Comparison of ENCODE assay signal across 8 cellular contexts in the genomic region with DNA sequence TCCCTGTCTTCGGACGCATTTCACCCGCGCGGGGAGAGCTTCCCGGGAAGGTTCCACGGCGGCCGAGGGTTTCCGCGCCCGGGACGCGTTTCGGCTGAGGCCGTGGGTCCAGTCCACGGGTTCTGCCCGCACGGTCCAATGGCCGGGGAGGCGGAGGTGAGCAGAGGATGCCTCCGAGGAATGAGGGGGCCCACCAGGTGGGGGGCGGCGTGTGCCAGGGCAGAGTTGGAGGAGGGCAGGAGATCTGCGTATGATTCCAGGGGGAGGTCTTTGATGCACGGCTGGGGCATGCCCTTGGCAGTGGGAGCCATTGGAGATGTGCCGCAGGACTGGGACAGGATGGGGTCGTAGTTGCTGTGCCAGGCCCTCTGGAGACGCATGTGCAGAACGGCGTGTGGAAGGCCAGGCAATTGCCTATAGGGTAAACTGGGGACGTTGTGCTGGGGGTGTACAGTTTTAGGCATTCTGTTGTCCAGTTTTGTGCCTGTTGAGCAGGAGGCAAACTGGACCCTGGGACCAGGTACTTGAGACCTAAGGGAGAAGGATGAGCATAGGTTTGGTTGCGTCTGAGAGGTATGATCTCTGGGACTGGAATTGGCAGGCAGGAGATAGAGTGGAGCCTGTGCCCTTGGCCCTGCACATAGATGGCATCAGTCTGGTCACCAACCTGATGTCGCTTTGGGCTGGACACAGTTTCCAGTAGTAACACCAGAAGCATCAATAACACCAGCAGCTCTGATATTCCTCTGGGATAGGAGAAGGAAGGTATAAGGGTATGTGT. TPM values are rescaled to one million over a fixed set of nuclear protein-coding genes. Genes with fewer than 3 reads are reported as not detected.
DNase-seq lines count a peak whose midpoint lies in the region; ATAC-seq and TF ChIP-seq lines count a peak whose summit lies in the region.

No MANE protein-coding gene starts in this region.

- H3K27ac ChIP-seq in CD4-positive, CD25-positive, alpha-beta regulatory T cell (ENCODE audit: insufficient read depth, low read length, poor library complexity, severe bottlenecking): peak overlapping the region; percentile 88
- peak overlapping the region; percentile 88 for H3K27ac ChIP-seq in osteoblast (ENCODE audit: low read depth, low read length)

- POLR2A ChIA-PET in activated CD4-positive, alpha-beta memory T cell treated with anti-CD3 and anti-CD28 coated beads for 36 hours (lab: Charles Lee): interaction anchor here (0.6 to 1.2 kb wide), 9 partner anchors 9 to 167 kb away, joined by 3 to 4 read pairs (median 3); a partner anchor contains a TSS

- no peaks in the 10 kb centered on the region for H3K9me3 ChIP-seq in CD4-positive, CD25-positive, alpha-beta regulatory T cell (ENCODE audit: control insufficient read depth in 2 of 2, low read length in 2 of 2)
- no peaks in the 10 kb centered on the region for H3K9me3 ChIP-seq in osteoblast (ENCODE audit: low read depth, low read length)

- H3K36me3 ChIP-seq in CD4-positive, CD25-positive, alpha-beta regulatory T cell (ENCODE audit: control insufficient read depth, insufficient read depth, low read length): no peaks in the 10 kb centered on the region
- H3K36me3 ChIP-seq in osteoblast (ENCODE audit: insufficient read depth, low read length): no peaks in the 10 kb centered on the region

- H3K4me1 ChIP-seq in CD4-positive, CD25-positive, alpha-beta regulatory T cell (ENCODE audit: control insufficient read depth, insufficient read depth, low read length, poor library complexity, severe bottlenecking): peaks cover 17% of the 10 kb centered on the region
- H3K4me1 ChIP-seq in osteoblast (ENCODE audit: insufficient read depth, low read length): peaks cover 17% of the 10 kb centered on the region

- H3K79me2 ChIP-seq in osteoblast (ENCODE audit: insufficient read depth, low read length): peaks cover 39% of the 10 kb centered on the region

- TF ChIP-seq CTCF in fibroblast of villous mesenchyme (IDR thresholded peaks at IDR 0.05; ENCODE audit: insufficient read depth, low read depth, low read length) (no peak), osteoblast (IDR thresholded peaks at IDR 0.05; ENCODE audit: extremely low read depth, low read depth, low read length) (no peak)

- ATAC-seq in CD4-positive, CD25-positive, alpha-beta regulatory T cell (ENCODE audit: low read depth in 2 of 2): no peak
- ATAC-seq in GM19395 (IDR thresholded peaks at IDR 0.05; ENCODE audit: unreplicated experiment) (peak; percentile 19), HG03039 (IDR thresholded peaks at IDR 0.05; ENCODE audit: unreplicated experiment) (no peak)

- H3K27me3 ChIP-seq in CD4-positive, CD25-positive, alpha-beta regulatory T cell (ENCODE audit: control insufficient read depth, insufficient read depth, low read length): no peaks in the 10 kb centered on the region
- H3K27me3 ChIP-seq in osteoblast (ENCODE audit: insufficient read depth, low read length): no peaks in the 10 kb centered on the region

- CTCF ChIA-PET in activated CD4-positive, alpha-beta memory T cell treated with anti-CD3 and anti-CD28 coated beads for 36 hours (lab: Charles Lee): interaction anchor here (0.7 to 1.0 kb wide), 4 partner anchors 17 to 111 kb away, joined by 3 read pairs; a partner anchor contains a TSS

- H3K4me2 ChIP-seq in osteoblast (ENCODE audit: insufficient read depth, low read length): peak overlapping the region; percentile 92

- H4K20me1 ChIP-seq in osteoblast (ENCODE audit: insufficient read depth, low read length): peaks cover 9% of the 10 kb centered on the region

- H3K27me3 Mint-ChIP-seq in CD4-positive, CD25-positive, alpha-beta regulatory T cell: no peaks in the 10 kb centered on the region
- H3K27me3 Mint-ChIP-seq in activated CD4-positive, alpha-beta memory T cell treated with anti-CD3 and anti-CD28 coated beads for 36 hours: no peaks in the 10 kb centered on the region

- H3K27ac Mint-ChIP-seq in CD4-positive, CD25-positive, alpha-beta regulatory T cell: peak overlapping the region in 1 of 3 donors; percentile 91
- H3K27ac Mint-ChIP-seq in activated CD4-positive, alpha-beta memory T cell treated with anti-CD3 and anti-CD28 coated beads for 36 hours: no peak overlapping the region

- intact Hi-C loops in activated CD4-positive, alpha-beta memory T cell treated with anti-CD3 and anti-CD28 coated beads for 36 hours (cut with micrococcal nuclease): loop anchor here (5.0 to 10.0 kb wide), 4 partner anchors 33 to 494 kb away; a partner anchor contains a TSS

- peak overlapping the region; percentile 95 to 99 (median 97) for H3K4me3 Mint-ChIP-seq in CD4-positive, CD25-positive, alpha-beta regulatory T cell
- peak overlapping the region; percentile 83 for H3K4me3 Mint-ChIP-seq in activated CD4-positive, alpha-beta memory T cell treated with anti-CD3 and anti-CD28 coated beads for 36 hours

- peaks cover 11 to 35% (median 17%) of the 10 kb centered on the region in 4 donors for H3K4me1 Mint-ChIP-seq in CD4-positive, CD25-positive, alpha-beta regulatory T cell
- H3K4me1 Mint-ChIP-seq in activated CD4-positive, alpha-beta memory T cell treated with anti-CD3 and anti-CD28 coated beads for 36 hours (ENCODE audit: low read depth): peaks cover 26% of the 10 kb centered on the region

- H3K9me3 Mint-ChIP-seq in CD4-positive, CD25-positive, alpha-beta regulatory T cell: no peaks in the 10 kb centered on the region
- no peaks in the 10 kb centered on the region for H3K9me3 Mint-ChIP-seq in activated CD4-positive, alpha-beta memory T cell treated with anti-CD3 and anti-CD28 coated beads for 36 hours

- H2AFZ ChIP-seq in osteoblast (ENCODE audit: low read length): peak overlapping the region; percentile 94

- no peak for DNase-seq in CD4-positive, CD25-positive, alpha-beta regulatory T cell
- DNase-seq in M059J (ENCODE audit: low read depth) (peak; percentile 40), fibroblast of villous mesenchyme (ENCODE audit: low read depth) (no peak), osteoblast (ENCODE audit: insufficient read length, low spot score, missing footprints) (peak; percentile 87), putamen (ENCODE audit: low spot score) (no peak)
- DNase-seq in activated CD4-positive, alpha-beta memory T cell treated with anti-CD3 and anti-CD28 coated beads for 36 hours: peak; percentile 46

- H3K36me3 Mint-ChIP-seq in CD4-positive, CD25-positive, alpha-beta regulatory T cell: no peaks in the 10 kb centered on the region
- H3K36me3 Mint-ChIP-seq in activated CD4-positive, alpha-beta memory T cell treated with anti-CD3 and anti-CD28 coated beads for 36 hours: peaks cover 3% of the 10 kb centered on the region

- peak overlapping the region; percentile 26 for H3K4me3 ChIP-seq in CD4-positive, CD25-positive, alpha-beta regulatory T cell (ENCODE audit: low read depth, low read length)
- H3K4me3 ChIP-seq in fibroblast of villous mesenchyme (ENCODE audit: low read depth, low read length) (peak overlapping the region; percentile 93), osteoblast (ENCODE audit: insufficient read depth, low read length) (peak overlapping the region; percentile 96)

RNA-seq across cellular contexts. Expression of a gene that starts 0.8 kb away (rescaled TPM):
- 1.7 TPM for total RNA-seq in CD4-positive, CD25-positive, alpha-beta regulatory T cell
- 1 to 10 TPM; 5.4 to 8.8 (median 5.8) TPM for polyA plus RNA-seq in CD4-positive, CD25-positive, alpha-beta regulatory T cell
- 11.6 and 14.2 TPM in 2 replicates for total RNA-seq in M059J (2014; rRNA removed; shearing (Covaris generic))
- 10 to 100 TPM in 1 of 2 experiments, 1 to 10 TPM in 1; 8.3 to 10.7 TPM for total RNA-seq in activated CD4-positive, alpha-beta memory T cell treated with anti-CD3 and anti-CD28 coated beads for 36 hours
- 18.4 and 26.3 TPM in 2 replicates for total RNA-seq in fibroblast of villous mesenchyme
- total RNA-seq in osteoblast: 20.6 and 25.7 TPM in 2 replicates

RNA-seq across cellular contexts. Expression of a gene that starts 13.7 kb away (rescaled TPM):
- 0.39 TPM for total RNA-seq in CD4-positive, CD25-positive, alpha-beta regulatory T cell
- polyA plus RNA-seq in CD4-positive, CD25-positive, alpha-beta regulatory T cell: not detected
- not detected in 2 replicates for total RNA-seq in M059J (2014; rRNA removed; shearing (Covaris generic))
- total RNA-seq in activated CD4-positive, alpha-beta memory T cell treated with anti-CD3 and anti-CD28 coated beads for 36 hours: under 1 TPM; 0.21 to 0.31 TPM
- total RNA-seq in fibroblast of villous mesenchyme (under 0.01 TPM in 1 of 2 replicates, not detected in the other), osteoblast (not detected in 2 replicates)

RNA-seq across cellular contexts. Expression of a gene that starts 22.1 kb away (rescaled TPM):
- 747 TPM for total RNA-seq in CD4-positive, CD25-positive, alpha-beta regulatory T cell
- 1,000 to 10,000 TPM in 3 of 4 donors, 100 to 1,000 TPM in 1; 916 to 1,786 (median 1,426) TPM for polyA plus RNA-seq in CD4-positive, CD25-positive, alpha-beta regulatory T cell
- total RNA-seq in M059J (2014; rRNA removed; shearing (Covaris generic)): 1,319 and 1,664 TPM in 2 replicates
- 1,000 to 10,000 TPM; 1,415 to 1,438 TPM for total RNA-seq in activated CD4-positive, alpha-beta memory T cell treated with anti-CD3 and anti-CD28 coated beads for 36 hours
- 1,142 and 1,183 TPM in 2 replicates for total RNA-seq in fibroblast of villous mesenchyme
- total RNA-seq in osteoblast: 1,166 and 1,239 TPM in 2 replicates

RNA-seq across cellular contexts. Expression of a gene that starts 28.4 kb away (rescaled TPM):
- 1.1 TPM for total RNA-seq in CD4-positive, CD25-positive, alpha-beta regulatory T cell
- polyA plus RNA-seq in CD4-positive, CD25-positive, alpha-beta regulatory T cell: 1 to 10 TPM; 2.5 to 7.7 (median 4.6) TPM
- total RNA-seq in M059J (2014; rRNA removed; shearing (Covaris generic)): 0.34 and 3.4 TPM in 2 replicates
- total RNA-seq in activated CD4-positive, alpha-beta memory T cell treated with anti-CD3 and anti-CD28 coated beads for 36 hours: 1 to 10 TPM; 2.1 to 2.4 TPM
- total RNA-seq in fibroblast of villous mesenchyme (1.7 and 2.9 TPM in 2 replicates), osteoblast (4.4 and 4.7 TPM in 2 replicates)

RNA-seq across cellular contexts. Expression of a gene that starts 30.8 kb away (rescaled TPM):
- total RNA-seq in CD4-positive, CD25-positive, alpha-beta regulatory T cell: 1.2 TPM
- 1 to 10 TPM in 1 of 4 donors, under 1 TPM in 3; 0.76 to 2.0 (median 0.96) TPM for polyA plus RNA-seq in CD4-positive, CD25-positive, alpha-beta regulatory T cell
- total RNA-seq in M059J (2014; rRNA removed; shearing (Covaris generic)): 4.8 and 4.9 TPM in 2 replicates
- total RNA-seq in activated CD4-positive, alpha-beta memory T cell treated with anti-CD3 and anti-CD28 coated beads for 36 hours: 1 to 10 TPM; 3.1 to 3.6 TPM
- total RNA-seq in fibroblast of villous mesenchyme (8.7 and 11.7 TPM in 2 replicates), osteoblast (8.8 and 10.1 TPM in 2 replicates)

Comparison
In these comparisons a context has a peak if more than half of its experiments do, and no peak if none do; other contexts are left out.
1. DNase-seq: peak in M059J (single experiment), activated CD4-positive, alpha-beta memory T cell treated with anti-CD3 and anti-CD28 coated beads for 36 hours (single experiment) and osteoblast (single experiment); none in CD4-positive, CD25-positive, alpha-beta regulatory T cell (0 of 3), fibroblast of villous mesenchyme (single experiment) and putamen (single experiment).
2. H3K4me3 ChIP-seq: peak in every context shown above with its lines; median percentile 96 in osteoblast; 93 in fibroblast of villous mesenchyme; 26 in CD4-positive, CD25-positive, alpha-beta regulatory T cell.